27 cellular contexts compared by ENCODE assay signal in genomic region chr15:51080286-51080685, GRCh38. TPM values are rescaled to one million over a fixed set of nuclear protein-coding genes. Genes with fewer than 3 reads are reported as not detected.
"Had no signal": no experiment of that assay in that cellular context is flagged by ENCODE, and none has a peak within 500 bp of the region (broad histone marks: within the 10 kb centered on the region; RNA-seq: fewer than 3 reads in every experiment).

No MANE protein-coding gene starts in this region.

- DNase-seq: activated B cell treated with CpG ODN at 0.5 μM for 24 hours; activated CD4-positive, alpha-beta T cell treated with anti-CD3 and anti-CD28 coated beads, Interleukin-2, amount 50 U/mL, for 1 hour; activated CD8-positive, alpha-beta T cell treated with anti-CD3 and anti-CD28 coated beads for 36 hours; activated gamma-delta T cell treated with Interleukin-2 at 50 U/mL for 16 hours; activated naive CD4-positive, alpha-beta T cell treated with anti-CD3 and anti-CD28 coated beads, Interleukin-2, amount 50 U/mL, for 16 hours; activated T-cell treated with anti-CD3 and anti-CD28 coated beads, Interleukin-2, amount 50 U/mL, for 4 hours; amniotic stem cell; endodermal cell; esophagus squamous epithelium; gastrocnemius medialis; glutamatergic neuron; islet precursor cell; left cardiac atrium; left ventricle myocardium superior; nephron progenitor cell; right lobe of liver; stimulated activated CD4-positive, alpha-beta T cell treated with anti-CD3 and anti-CD28 coated beads, Interleukin-2, amount 100 ng/mL, for 48 hours; T-helper 17 cell; T1000; trophoblast cell had no signal

- H3K27ac ChIP-seq: esophagus squamous epithelium, gastrocnemius medialis, neutrophil, right lobe of liver, thoracic aorta had no signal

- H3K9me3 ChIP-seq: esophagus squamous epithelium, gastrocnemius medialis, neutrophil, right lobe of liver, thoracic aorta had no signal

- H3K27ac Mint-ChIP-seq: activated B cell treated with CpG ODN at 0.5 μM for 24 hours; activated CD8-positive, alpha-beta T cell treated with anti-CD3 and anti-CD28 coated beads for 36 hours; activated T-helper 17 cell treated with anti-CD3 and anti-CD28 coated beads, Interleukin-2, amount 50 U/mL, for 72 hours; dendritic cell treated with granulocyte-macrophage colony-stimulating factor and Interleukin-4, amounts not matched to agents 40 ng/mL and 50 ng/mL, for 4 days; endodermal cell; nephron progenitor cell; stimulated activated naive CD8-positive, alpha-beta T cell treated with anti-CD3 and anti-CD28 coated beads, Interleukin-15, Interleukin-2, amounts not matched to agents 100 ng/mL and 50 ng/mL, for 24 hours; T-helper 17 cell had no signal

- FAIRE-seq: urothelium cell line had no signal

- H3K27me3 ChIP-seq: esophagus squamous epithelium, gastrocnemius medialis, right lobe of liver had no signal

- ATAC-seq: activated CD8-positive, alpha-beta T cell treated with anti-CD3 and anti-CD28 coated beads for 36 hours; activated T-cell treated with anti-CD3 and anti-CD28 coated beads, Interleukin-2, amount 50 U/mL, for 4 hours; activated T-helper 17 cell treated with anti-CD3 and anti-CD28 coated beads, Interleukin-2, amount 50 U/mL, for 72 hours; gastrocnemius medialis; left cardiac atrium; left ventricle myocardium superior; right lobe of liver; T-helper 17 cell had no signal

- H3K4me3 Mint-ChIP-seq: activated B cell treated with CpG ODN at 0.5 μM for 24 hours; activated CD8-positive, alpha-beta T cell treated with anti-CD3 and anti-CD28 coated beads for 36 hours; activated T-cell treated with anti-CD3 and anti-CD28 coated beads, Interleukin-2, amount 50 U/mL, for 4 hours; activated T-helper 17 cell treated with anti-CD3 and anti-CD28 coated beads, Interleukin-2, amount 50 U/mL, for 72 hours; central memory CD8-positive, alpha-beta T cell; dendritic cell treated with granulocyte-macrophage colony-stimulating factor and Interleukin-4, amounts not matched to agents 40 ng/mL and 50 ng/mL, for 4 days; endodermal cell; nephron progenitor cell; stimulated activated naive CD8-positive, alpha-beta T cell treated with anti-CD3 and anti-CD28 coated beads, Interleukin-15, Interleukin-2, amounts not matched to agents 100 ng/mL and 50 ng/mL, for 24 hours; T-helper 17 cell had no signal

- H3K4me1 ChIP-seq: right lobe of liver had no signal

- H3K9me3 Mint-ChIP-seq: activated B cell treated with CpG ODN at 0.5 μM for 24 hours; activated CD8-positive, alpha-beta T cell treated with anti-CD3 and anti-CD28 coated beads for 36 hours; activated T-cell treated with anti-CD3 and anti-CD28 coated beads, Interleukin-2, amount 50 U/mL, for 4 hours; activated T-helper 17 cell treated with anti-CD3 and anti-CD28 coated beads, Interleukin-2, amount 50 U/mL, for 72 hours; central memory CD8-positive, alpha-beta T cell; dendritic cell treated with granulocyte-macrophage colony-stimulating factor and Interleukin-4, amounts not matched to agents 40 ng/mL and 50 ng/mL, for 4 days; endodermal cell; nephron progenitor cell; stimulated activated naive CD8-positive, alpha-beta T cell treated with anti-CD3 and anti-CD28 coated beads, Interleukin-15, Interleukin-2, amounts not matched to agents 100 ng/mL and 50 ng/mL, for 24 hours had no signal

- H3K36me3 ChIP-seq: gastrocnemius medialis, neutrophil, right lobe of liver, thoracic aorta had no signal

- H3K4me3 ChIP-seq: esophagus squamous epithelium, gastrocnemius medialis, right lobe of liver, thoracic aorta had no signal

RNA-seq across cellular contexts. Expression of gene TNFAIP8L3, which starts 14.4 kb away (rescaled TPM):
- total RNA-seq: activated B cell treated with CpG ODN at 0.5 μM for 24 hours; activated T-helper 17 cell treated with anti-CD3 and anti-CD28 coated beads, Interleukin-2, amount 50 U/mL, for 72 hours; T-helper 17 cell had no signal
